In the genomic region with DNA sequence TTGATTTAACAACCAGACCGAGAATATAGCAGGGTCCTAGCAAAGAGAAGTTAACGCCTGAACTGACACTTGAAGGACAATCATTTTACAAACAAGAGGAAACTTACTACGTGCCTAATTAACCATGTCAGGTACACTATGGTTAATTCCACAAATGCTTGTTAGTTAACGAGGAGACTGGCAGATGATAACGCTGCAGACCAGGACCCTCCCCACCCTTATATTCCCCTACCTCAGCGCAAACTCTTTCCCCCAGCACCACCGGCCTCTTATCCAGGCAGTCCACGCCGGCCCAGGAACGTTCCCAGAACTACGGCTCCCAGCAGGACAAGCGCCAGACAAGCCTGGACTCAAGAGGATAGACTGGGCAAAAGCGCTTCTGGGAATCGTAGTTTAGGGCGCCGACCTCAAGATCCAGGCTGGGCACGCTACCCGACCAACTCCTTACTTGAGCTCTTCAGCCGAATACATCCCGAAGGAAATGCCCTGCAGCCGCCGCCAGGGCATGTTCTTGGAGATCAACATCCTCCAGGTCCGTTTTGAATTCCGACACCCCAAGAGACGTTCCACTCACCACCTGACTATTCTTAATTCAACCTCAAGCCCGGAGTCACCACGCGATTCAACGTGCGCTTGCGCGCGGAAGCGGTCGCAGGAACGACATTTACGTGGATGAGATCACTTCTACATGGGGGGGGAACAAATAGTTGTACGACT, we compare ENCODE assay signal across 1 cellular context.
A peak's percentile ranks its signal among the peaks of the same experiment; 100 is the strongest.
TF ChIP-seq lines count a peak whose summit lies in the region.

POLR1A (minus strand) TSS at position 635 of the 717 bp plus-strand sequence; CDS start at position 525, 110 bp downstream.

TF ChIP-seq in K562, 482 proteins besides CTCF, POLR2A, EP300 and RAD21 (continued from another document and continues in another):
- no peak for TF ChIP-seq ELK3 (CRISPR knock-in tag; IDR thresholded peaks at IDR 0.05)
- no peak for TF ChIP-seq CBX2 (IDR thresholded peaks at IDR 0.05; ENCODE audit: insufficient read depth, low read length, poor library complexity, severe bottlenecking)
- TF ChIP-seq ZNF589 (CRISPR knock-in tag; IDR thresholded peaks at IDR 0.05; ENCODE audit: low read depth): no peak
- no peak for TF ChIP-seq THRAP3 (IDR thresholded peaks at IDR 0.05; ENCODE audit: borderline replicate concordance)
- no peak for TF ChIP-seq ZNF212 (CRISPR knock-in tag; IDR thresholded peaks at IDR 0.05)
- TF ChIP-seq, protein P1, sequence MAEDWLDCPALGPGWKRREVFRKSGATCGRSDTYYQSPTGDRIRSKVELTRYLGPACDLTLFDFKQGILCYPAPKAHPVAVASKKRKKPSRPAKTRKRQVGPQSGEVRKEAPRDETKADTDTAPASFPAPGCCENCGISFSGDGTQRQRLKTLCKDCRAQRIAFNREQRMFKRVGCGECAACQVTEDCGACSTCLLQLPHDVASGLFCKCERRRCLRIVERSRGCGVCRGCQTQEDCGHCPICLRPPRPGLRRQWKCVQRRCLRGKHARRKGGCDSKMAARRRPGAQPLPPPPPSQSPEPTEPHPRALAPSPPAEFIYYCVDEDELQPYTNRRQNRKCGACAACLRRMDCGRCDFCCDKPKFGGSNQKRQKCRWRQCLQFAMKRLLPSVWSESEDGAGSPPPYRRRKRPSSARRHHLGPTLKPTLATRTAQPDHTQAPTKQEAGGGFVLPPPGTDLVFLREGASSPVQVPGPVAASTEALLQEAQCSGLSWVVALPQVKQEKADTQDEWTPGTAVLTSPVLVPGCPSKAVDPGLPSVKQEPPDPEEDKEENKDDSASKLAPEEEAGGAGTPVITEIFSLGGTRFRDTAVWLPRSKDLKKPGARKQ (CRISPR knock-in tag; IDR thresholded peaks at IDR 0.05): no peak
- TF ChIP-seq ZNF717 (CRISPR knock-in tag; IDR thresholded peaks at IDR 0.05): no peak
- no peak for TF ChIP-seq ZNF57 (CRISPR knock-in tag; IDR thresholded peaks at IDR 0.05)
- no peak for TF ChIP-seq ZNF507 (tag; conservative IDR thresholded peaks at IDR 0.05)
- no peak for TF ChIP-seq ARID2 (IDR thresholded peaks at IDR 0.05)
- peak; percentile 89 to 95; a peak in 3 of 4 replicates for TF ChIP-seq MNT (conservative IDR thresholded peaks at IDR 0.05)
- no peak for TF ChIP-seq PHF20 (IDR thresholded peaks at IDR 0.05; ENCODE audit: partially characterized antibody)
- no peak for TF ChIP-seq TOE1 (IDR thresholded peaks at IDR 0.05; ENCODE audit: borderline replicate concordance)
- TF ChIP-seq TOE1 (CRISPR knock-in tag; IDR thresholded peaks at IDR 0.05; ENCODE audit: borderline replicate concordance, low read depth): no peak
- no peak for TF ChIP-seq POLR2B (IDR thresholded peaks at IDR 0.05; ENCODE audit: low read depth, partially characterized antibody)
- TF ChIP-seq MCM2 (IDR thresholded peaks at IDR 0.05; ENCODE audit: low read depth): no peak
- no peak for TF ChIP-seq JUN (IDR thresholded peaks at IDR 0.05; ENCODE audit: borderline replicate concordance, low read depth, low read length)
- no peak for TF ChIP-seq JUN (CRISPR knock-in tag; IDR thresholded peaks at IDR 0.05; ENCODE audit: borderline replicate concordance)
- TF ChIP-seq ZBTB49 (CRISPR knock-in tag; IDR thresholded peaks at IDR 0.05; ENCODE audit: borderline replicate concordance): no peak
- TF ChIP-seq ZBTB17 (CRISPR knock-in tag; IDR thresholded peaks at IDR 0.05): 0 out of 2 replicates have a peak, but pooled peaks have one; percentile 10
- TF ChIP-seq MAFF (IDR thresholded peaks at IDR 0.05; ENCODE audit: low read length): no peak
- TF ChIP-seq ZNF785 (CRISPR knock-in tag; IDR thresholded peaks at IDR 0.05): no peak
- TF ChIP-seq, protein P2, sequence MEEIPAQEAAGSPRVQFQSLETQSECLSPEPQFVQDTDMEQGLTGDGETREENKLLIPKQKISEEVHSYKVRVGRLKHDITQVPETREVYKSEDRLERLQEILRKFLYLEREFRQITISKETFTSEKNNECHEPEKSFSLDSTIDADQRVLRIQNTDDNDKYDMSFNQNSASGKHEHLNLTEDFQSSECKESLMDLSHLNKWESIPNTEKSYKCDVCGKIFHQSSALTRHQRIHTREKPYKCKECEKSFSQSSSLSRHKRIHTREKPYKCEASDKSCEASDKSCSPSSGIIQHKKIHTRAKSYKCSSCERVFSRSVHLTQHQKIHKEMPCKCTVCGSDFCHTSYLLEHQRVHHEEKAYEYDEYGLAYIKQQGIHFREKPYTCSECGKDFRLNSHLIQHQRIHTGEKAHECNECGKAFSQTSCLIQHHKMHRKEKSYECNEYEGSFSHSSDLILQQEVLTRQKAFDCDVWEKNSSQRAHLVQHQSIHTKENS (CRISPR knock-in tag; IDR thresholded peaks at IDR 0.05): no peak
- no peak for TF ChIP-seq ELF2 (CRISPR knock-in tag; IDR thresholded peaks at IDR 0.05)
- TF ChIP-seq NKRF (IDR thresholded peaks at IDR 0.05; ENCODE audit: borderline replicate concordance): peak; percentile 91; the same call in 1 of the 2 replicates
- no peak for TF ChIP-seq POLR2G (IDR thresholded peaks at IDR 0.05; ENCODE audit: low read depth, low read length)
- TF ChIP-seq, protein P3, sequence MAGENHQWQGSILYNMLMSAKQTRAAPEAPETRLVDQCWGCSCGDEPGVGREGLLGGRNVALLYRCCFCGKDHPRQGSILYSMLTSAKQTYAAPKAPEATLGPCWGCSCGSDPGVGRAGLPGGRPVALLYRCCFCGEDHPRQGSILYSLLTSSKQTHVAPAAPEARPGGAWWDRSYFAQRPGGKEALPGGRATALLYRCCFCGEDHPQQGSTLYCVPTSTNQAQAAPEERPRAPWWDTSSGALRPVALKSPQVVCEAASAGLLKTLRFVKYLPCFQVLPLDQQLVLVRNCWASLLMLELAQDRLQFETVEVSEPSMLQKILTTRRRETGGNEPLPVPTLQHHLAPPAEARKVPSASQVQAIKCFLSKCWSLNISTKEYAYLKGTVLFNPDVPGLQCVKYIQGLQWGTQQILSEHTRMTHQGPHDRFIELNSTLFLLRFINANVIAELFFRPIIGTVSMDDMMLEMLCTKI (IDR thresholded peaks at IDR 0.05; ENCODE audit: partially characterized antibody): no peak
- no peak for TF ChIP-seq RBM34 (IDR thresholded peaks at IDR 0.05; ENCODE audit: borderline replicate concordance, insufficient read depth, low read length)
- TF ChIP-seq, protein P4, sequence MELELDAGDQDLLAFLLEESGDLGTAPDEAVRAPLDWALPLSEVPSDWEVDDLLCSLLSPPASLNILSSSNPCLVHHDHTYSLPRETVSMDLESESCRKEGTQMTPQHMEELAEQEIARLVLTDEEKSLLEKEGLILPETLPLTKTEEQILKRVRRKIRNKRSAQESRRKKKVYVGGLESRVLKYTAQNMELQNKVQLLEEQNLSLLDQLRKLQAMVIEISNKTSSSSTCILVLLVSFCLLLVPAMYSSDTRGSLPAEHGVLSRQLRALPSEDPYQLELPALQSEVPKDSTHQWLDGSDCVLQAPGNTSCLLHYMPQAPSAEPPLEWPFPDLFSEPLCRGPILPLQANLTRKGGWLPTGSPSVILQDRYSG (tag; conservative IDR thresholded peaks at IDR 0.05; ENCODE audit: low read depth): no peak; the same call in 1 of the 2 replicates
- no peak for TF ChIP-seq TEAD2 (tag; IDR thresholded peaks at IDR 0.05)
- TF ChIP-seq, protein P5, sequence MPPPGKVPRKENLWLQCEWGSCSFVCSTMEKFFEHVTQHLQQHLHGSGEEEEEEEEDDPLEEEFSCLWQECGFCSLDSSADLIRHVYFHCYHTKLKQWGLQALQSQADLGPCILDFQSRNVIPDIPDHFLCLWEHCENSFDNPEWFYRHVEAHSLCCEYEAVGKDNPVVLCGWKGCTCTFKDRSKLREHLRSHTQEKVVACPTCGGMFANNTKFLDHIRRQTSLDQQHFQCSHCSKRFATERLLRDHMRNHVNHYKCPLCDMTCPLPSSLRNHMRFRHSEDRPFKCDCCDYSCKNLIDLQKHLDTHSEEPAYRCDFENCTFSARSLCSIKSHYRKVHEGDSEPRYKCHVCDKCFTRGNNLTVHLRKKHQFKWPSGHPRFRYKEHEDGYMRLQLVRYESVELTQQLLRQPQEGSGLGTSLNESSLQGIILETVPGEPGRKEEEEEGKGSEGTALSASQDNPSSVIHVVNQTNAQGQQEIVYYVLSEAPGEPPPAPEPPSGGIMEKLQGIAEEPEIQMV (tag; conservative IDR thresholded peaks at IDR 0.05; ENCODE audit: low read depth): no peak
- no peak for TF ChIP-seq NR2C1 (IDR thresholded peaks at IDR 0.05)
- peak; percentile 49; the same call in 1 of the 2 replicates for TF ChIP-seq NR2C1 (tag; IDR thresholded peaks at IDR 0.05)
- TF ChIP-seq SIN3B (IDR thresholded peaks at IDR 0.05; ENCODE audit: low read depth): no peak
- TF ChIP-seq HMG20B (CRISPR knock-in tag; IDR thresholded peaks at IDR 0.05): no peak
- peak; percentile 86; the same call in 1 of the 2 replicates for TF ChIP-seq ZNF197 (CRISPR knock-in tag; IDR thresholded peaks at IDR 0.05; ENCODE audit: low read depth)
- TF ChIP-seq NR2F6 (CRISPR knock-in tag; IDR thresholded peaks at IDR 0.05): no peak
- peak; percentile 97 for TF ChIP-seq HCFC1 (IDR thresholded peaks at IDR 0.05; ENCODE audit: low read depth, low read length)
- peak in 1 of 2 experiments; percentile 94; a peak in 2 of 4 replicates for TF ChIP-seq HDAC1 (IDR thresholded peaks at IDR 0.05)
- peak; percentile 51; the same call in 1 of the 2 replicates for TF ChIP-seq MYC (IDR thresholded peaks at IDR 0.05; ENCODE audit: low read depth, low read length)
- peak; percentile 14; the same call in 1 of the 2 replicates for TF ChIP-seq MYC (CRISPR knock-in tag; IDR thresholded peaks at IDR 0.05; ENCODE audit: borderline replicate concordance, low read depth)
- TF ChIP-seq MAZ (CRISPR knock-in tag; conservative IDR thresholded peaks at IDR 0.05 in 1 of 2, IDR thresholded peaks at IDR 0.05 in 1 of 2): 0 out of 4 replicates have a peak, but pooled peaks of 1 of the 2 experiments have one; percentile 5
